In genomic region chr22:35726398-35726797, GRCh38 we compare ENCODE assay signal across 26 cellular contexts. TPM values are rescaled to one million over a fixed set of nuclear protein-coding genes. Genes with fewer than 3 reads are reported as not detected.
"Had no signal": no experiment of that assay in that cellular context is flagged by ENCODE, and none has a peak within 500 bp of the region (broad histone marks: within the 10 kb centered on the region; RNA-seq: fewer than 3 reads in every experiment).

No MANE protein-coding gene starts in this region.

- H3K27ac ChIP-seq: colonic mucosa, esophagus squamous epithelium, hepatocyte, ovary, right atrium auricular region, testis, tibial nerve, upper lobe of right lung, vagina had no signal

- H3K79me2 ChIP-seq: hepatocyte had no signal

- H3K9me3 ChIP-seq: colonic mucosa, esophagus squamous epithelium, ovary, right atrium auricular region, testis, tibial nerve, upper lobe of right lung, vagina had no signal

- H2AFZ ChIP-seq: hepatocyte had no signal

- H3K4me3 ChIP-seq: colonic mucosa, esophagus squamous epithelium, hepatocyte, ovary, right atrium auricular region, testis, tibial nerve, upper lobe of right lung, vagina had no signal

- H3K27me3 ChIP-seq: colonic mucosa, esophagus squamous epithelium, hepatocyte, ovary, right atrium auricular region, testis, tibial nerve, upper lobe of right lung, vagina had no signal

- H3K4me1 Mint-ChIP-seq: neural crest cell; stimulated activated memory B cell treated with anti-CD40 and anti-IgM and Interleukin-4, amounts not matched to agents 10 μg/mL and 1 μg/mL and 100 μg/mL, for 72 hours had no signal

- H3K27ac Mint-ChIP-seq: stimulated activated memory B cell treated with anti-CD40 and anti-IgM and Interleukin-4, amounts not matched to agents 10 μg/mL and 1 μg/mL and 100 μg/mL, for 72 hours; stimulated activated naive CD8-positive, alpha-beta T cell treated with anti-CD3 and anti-CD28 coated beads, Interleukin-15, Interleukin-2, amounts not matched to agents 100 ng/mL and 50 ng/mL, for 24 hours had no signal

- ATAC-seq: left colon; left ventricle myocardium superior; naive thymus-derived CD8-positive, alpha-beta T cell; stimulated activated memory B cell treated with anti-CD40 and anti-IgM and Interleukin-4, amounts not matched to agents 10 μg/mL and 1 μg/mL and 100 μg/mL, for 72 hours; upper lobe of right lung had no signal

- H3K4me1 ChIP-seq: colonic mucosa, right atrium auricular region, testis, tibial nerve, upper lobe of right lung, vagina had no signal

- H3K4me2 ChIP-seq: hepatocyte had no signal

- H3K4me3 Mint-ChIP-seq: naive thymus-derived CD8-positive, alpha-beta T cell; neural crest cell; stimulated activated memory B cell treated with anti-CD40 and anti-IgM and Interleukin-4, amounts not matched to agents 10 μg/mL and 1 μg/mL and 100 μg/mL, for 72 hours; stimulated activated naive CD8-positive, alpha-beta T cell treated with anti-CD3 and anti-CD28 coated beads, Interleukin-15, Interleukin-2, amounts not matched to agents 100 ng/mL and 50 ng/mL, for 24 hours had no signal

- H3K36me3 Mint-ChIP-seq: naive thymus-derived CD8-positive, alpha-beta T cell; stimulated activated memory B cell treated with anti-CD40 and anti-IgM and Interleukin-4, amounts not matched to agents 10 μg/mL and 1 μg/mL and 100 μg/mL, for 72 hours had no signal

- H3K36me3 ChIP-seq: colonic mucosa, esophagus squamous epithelium, ovary, right atrium auricular region, tibial nerve, upper lobe of right lung, vagina had no signal

- DNase-seq: colonic mucosa; dermis blood vessel endothelial cell; esophagus squamous epithelium; foreskin melanocyte; left colon; left ventricle myocardium superior; mesendoderm; naive thymus-derived CD8-positive, alpha-beta T cell; nucleus accumbens; ovary; stimulated activated CD4-positive, alpha-beta T cell treated with anti-CD3 and anti-CD28 coated beads, Interleukin-4, amount 100 ng/mL, for 1 hour; stimulated activated CD8-positive, alpha-beta memory T cell treated with anti-CD3 and anti-CD28 coated beads, Interleukin-4, amount 100 ng/mL, for 48 hours; testis; upper lobe of right lung had no signal

- H3K9me3 Mint-ChIP-seq: naive thymus-derived CD8-positive, alpha-beta T cell; stimulated activated memory B cell treated with anti-CD40 and anti-IgM and Interleukin-4, amounts not matched to agents 10 μg/mL and 1 μg/mL and 100 μg/mL, for 72 hours; stimulated activated naive CD8-positive, alpha-beta T cell treated with anti-CD3 and anti-CD28 coated beads, Interleukin-15, Interleukin-2, amounts not matched to agents 100 ng/mL and 50 ng/mL, for 24 hours had no signal

RNA-seq across cellular contexts. Expression of gene APOL5, which starts 8.7 kb away (rescaled TPM):
- total RNA-seq: colonic mucosa; dermis blood vessel endothelial cell; epithelial cell of proximal tubule; esophagus squamous epithelium; hepatocyte; kidney epithelial cell; left colon; left ventricle myocardium superior; lung microvascular endothelial cell; naive thymus-derived CD8-positive, alpha-beta T cell; neural crest cell; ovary; posterior vena cava; subcutaneous adipose tissue; upper lobe of right lung; vagina had no signal
- polyA plus RNA-seq: hepatocyte; naive thymus-derived CD8-positive, alpha-beta T cell; ovary had no signal
